In the genomic region with DNA sequence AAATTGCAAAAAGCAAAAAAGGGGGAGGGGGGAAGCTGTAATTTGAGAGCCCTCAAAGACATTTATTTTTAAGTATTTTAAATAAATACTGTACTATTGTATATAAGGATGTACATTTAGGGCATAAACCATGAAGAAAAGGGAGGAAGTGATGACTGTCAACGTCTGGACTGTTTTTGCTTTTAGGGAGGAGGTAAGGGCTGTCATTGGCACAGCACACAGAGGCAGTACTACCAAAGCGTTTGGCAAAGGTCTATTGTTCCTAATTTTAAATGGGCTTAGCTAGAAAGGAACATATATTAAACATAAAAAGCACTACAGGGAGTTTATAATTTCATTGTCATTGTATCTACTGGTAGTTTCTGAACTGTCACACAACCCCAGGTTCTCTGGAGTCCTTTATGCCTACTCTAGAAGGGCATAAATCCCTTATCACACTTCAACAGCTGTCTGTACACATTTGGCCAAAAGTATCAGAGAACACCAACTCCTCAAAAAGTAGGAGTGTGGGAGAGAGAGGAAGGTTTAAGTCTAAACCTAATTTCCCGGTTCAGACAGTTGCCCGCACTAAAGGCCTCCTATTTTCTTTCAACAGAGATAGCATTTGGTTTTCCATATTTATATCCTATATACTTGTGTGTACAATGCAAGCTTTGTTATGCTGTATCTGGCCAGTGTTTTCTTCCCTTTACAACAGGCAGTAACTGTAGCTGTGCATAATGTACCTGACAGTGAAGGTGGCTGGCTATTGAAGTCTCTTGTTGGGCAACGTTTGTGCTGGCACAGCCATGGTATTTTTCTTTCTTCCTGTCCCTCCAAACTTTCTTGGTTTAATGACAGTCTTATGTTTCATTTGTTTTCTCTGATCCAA, we compare ENCODE assay signal across 1 cellular context.
TF ChIP-seq lines count a peak whose summit lies in the region.

No MANE protein-coding gene starts in this region.

TF ChIP-seq in H1, 55 proteins besides CTCF, POLR2A, EP300 and RAD21:
- TF ChIP-seq, protein P1, sequence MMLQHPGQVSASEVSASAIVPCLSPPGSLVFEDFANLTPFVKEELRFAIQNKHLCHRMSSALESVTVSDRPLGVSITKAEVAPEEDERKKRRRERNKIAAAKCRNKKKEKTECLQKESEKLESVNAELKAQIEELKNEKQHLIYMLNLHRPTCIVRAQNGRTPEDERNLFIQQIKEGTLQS (IDR thresholded peaks at IDR 0.05; ENCODE audit: insufficient read depth, low read depth, low read length), result no peak
- TF ChIP-seq BRCA1 (IDR thresholded peaks at IDR 0.05; ENCODE audit: low read depth, low read length) (no peak), YY1 (IDR thresholded peaks at IDR 0.05; ENCODE audit: low read depth, low read length) (no peak), PHF8 (conservative IDR thresholded peaks at IDR 0.05; ENCODE audit: low read depth, low read length) (no peak), ZNF274 (IDR thresholded peaks at IDR 0.05; ENCODE audit: borderline replicate concordance, extremely low read depth, low read length) (no peak), HDAC6 (IDR thresholded peaks at IDR 0.05; ENCODE audit: low read depth, low read length) (no peak), SIN3A (conservative IDR thresholded peaks at IDR 0.05 in 1 of 2, IDR thresholded peaks at IDR 0.05 in 1 of 2; ENCODE audit: low read depth in 1 of 2, low read length in 2 of 2) (no peak), SP2 (IDR thresholded peaks at IDR 0.05; ENCODE audit: low read length) (no peak), RFX5 (IDR thresholded peaks at IDR 0.05; ENCODE audit: borderline replicate concordance, low read depth, low read length) (no peak), GTF2F1 (IDR thresholded peaks at IDR 0.05; ENCODE audit: borderline replicate concordance, low read depth, low read length) (no peak), NANOG (IDR thresholded peaks at IDR 0.05; ENCODE audit: insufficient read depth, low read depth, low read length, poor library complexity, severe bottlenecking) (no peak)
